Comparison of ENCODE assay signal across 1 cellular context in the genomic region with DNA sequence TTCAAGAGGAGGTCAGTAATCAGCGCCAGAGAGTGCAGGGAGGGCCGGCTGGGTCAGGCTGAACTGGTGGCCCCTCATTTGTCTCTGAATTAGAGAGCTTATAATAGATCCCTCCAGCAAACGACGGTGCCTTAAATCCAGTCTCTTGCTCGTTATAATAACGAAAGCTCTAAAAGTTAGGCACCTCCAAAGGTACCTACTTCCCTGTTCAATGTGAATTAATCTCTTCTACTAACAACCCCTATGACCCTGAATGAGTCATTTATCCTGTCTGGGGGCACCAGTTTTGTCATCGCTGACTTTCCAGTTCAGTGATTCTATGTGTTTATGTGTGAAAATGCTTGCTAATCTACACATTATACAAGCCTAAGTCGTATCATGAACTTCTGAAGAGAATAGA.
TF ChIP-seq lines count a peak whose summit lies in the region.

No MANE protein-coding gene starts in this region.

TF ChIP-seq in WTC11, 78 proteins besides CTCF, POLR2A, EP300 and RAD21 (continued from another document):
- no peak for TF ChIP-seq PRDM15 (CRISPR knock-in tag; IDR thresholded peaks at IDR 0.05)
- TF ChIP-seq ATF6 (CRISPR knock-in tag; IDR thresholded peaks at IDR 0.05): no peak
- no peak for TF ChIP-seq KAT7 (CRISPR knock-in tag; IDR thresholded peaks at IDR 0.05; ENCODE audit: borderline replicate concordance)
- TF ChIP-seq ZNF671 (CRISPR knock-in tag; IDR thresholded peaks at IDR 0.05): no peak
- no peak for TF ChIP-seq RORB (CRISPR knock-in tag; IDR thresholded peaks at IDR 0.05)
- TF ChIP-seq CREM (CRISPR knock-in tag; IDR thresholded peaks at IDR 0.05): no peak
